Comparison of ENCODE assay signal across 8 cellular contexts in genomic region chr16:48353565-48354163, GRCh38. TPM values are rescaled to one million over a fixed set of nuclear protein-coding genes. Genes with fewer than 3 reads are reported as not detected.
DNase-seq lines count a peak whose midpoint lies in the region; ATAC-seq and TF ChIP-seq lines count a peak whose summit lies in the region.

No MANE protein-coding gene starts in this region.

- no peaks in the 10 kb centered on the region for H3K27me3 Mint-ChIP-seq in CD4-positive, alpha-beta T cell
- no peaks in the 10 kb centered on the region for H3K27me3 Mint-ChIP-seq in activated T-cell treated with anti-CD3 and anti-CD28 coated beads, Interleukin-2, amount 50 U/mL, for 4 hours (ENCODE audit: low read depth)

- TF ChIP-seq POLR2A in Peyer's patch (IDR thresholded peaks at IDR 0.05) = no peak
- TF ChIP-seq POLR2A in transverse colon (IDR thresholded peaks at IDR 0.05) = no peak

- DNase-seq in CD4-positive, alpha-beta T cell = peak; percentile 47 to 64 (median 56)
- peak; percentile 61 for DNase-seq in HT1080 (ENCODE audit: low read depth)
- DNase-seq in Peyer's patch = peak in 2 of 3 donors; percentile 62 to 85
- peak; percentile 60 for DNase-seq in activated T-cell treated with anti-CD3 and anti-CD28 coated beads, Interleukin-2, amount 50 U/mL, for 4 hours
- DNase-seq in fibroblast of mammary gland (ENCODE audit: low read depth) = peak; percentile 78
- DNase-seq in omental fat pad (ENCODE audit: low spot score) = no peak
- peak; percentile 66 for DNase-seq in transverse colon

- no peak overlapping the region for H3K27ac ChIP-seq in CD4-positive, alpha-beta T cell (ENCODE audit: low read depth, low read length)
- H3K27ac ChIP-seq in Peyer's patch (no peak overlapping the region), transverse colon (peak overlapping the region in 1 of 4 donors; percentile 27)

- POLR2A ChIA-PET in CD4-positive, alpha-beta T cell (lab: Charles Lee) = interaction anchor here (0.9 to 5.3 kb wide), 7 partner anchors 12 to 276 kb away, joined by 3 to 26 read pairs (median 6); partner anchors contain the start of gene SIAH1

- no peaks in the 10 kb centered on the region for H3K27me3 ChIP-seq in CD4-positive, alpha-beta T cell (ENCODE audit: control insufficient read depth, insufficient read depth, low read length)
- no peaks in the 10 kb centered on the region for H3K27me3 ChIP-seq in Peyer's patch
- no peaks in the 10 kb centered on the region for H3K27me3 ChIP-seq in transverse colon

- no peak overlapping the region for H3K4me3 Mint-ChIP-seq in CD4-positive, alpha-beta T cell
- H3K4me3 Mint-ChIP-seq in activated T-cell treated with anti-CD3 and anti-CD28 coated beads, Interleukin-2, amount 50 U/mL, for 4 hours = no peak overlapping the region

- WGBS in transverse colon (ENCODE audit: low coverage in 1 of 2), 2 donors = 19 to 26% methylated on average over 7 of the region's 7 CpGs

- no peaks in the 10 kb centered on the region for H3K9me3 Mint-ChIP-seq in CD4-positive, alpha-beta T cell
- H3K9me3 Mint-ChIP-seq in activated T-cell treated with anti-CD3 and anti-CD28 coated beads, Interleukin-2, amount 50 U/mL, for 4 hours = no peaks in the 10 kb centered on the region

- CTCF ChIA-PET in CD4-positive, alpha-beta T cell (lab: Charles Lee) = interaction anchor here (0.7 to 6.2 kb wide), 10 partner anchors 11 to 277 kb away, joined by 3 to 42 read pairs (median 6); no protein-coding TSS in a partner anchor

- in situ Hi-C loops in transverse colon (cut with MboI; ENCODE audit: low pct_ligation_motif_present in 1 of 4, low pct_unique_long_range_greater_than_20kb in 1 of 4, low sequenced_read_pairs in 3 of 4) = loop anchor here in 3 of 4 donors (10.0 to 25.0 kb wide), 4 partner anchors 159 to 271 kb away; no protein-coding TSS in a partner anchor

- peak overlapping the region; percentile 67 for H3K27ac Mint-ChIP-seq in CD4-positive, alpha-beta T cell

- TF ChIP-seq EP300 in transverse colon (IDR thresholded peaks at IDR 0.05; ENCODE audit: low read depth) = no peak

- peaks cover 73% of the 10 kb centered on the region for H3K36me3 Mint-ChIP-seq in CD4-positive, alpha-beta T cell (ENCODE audit: low read depth)
- peaks cover 20% of the 10 kb centered on the region for H3K36me3 Mint-ChIP-seq in activated T-cell treated with anti-CD3 and anti-CD28 coated beads, Interleukin-2, amount 50 U/mL, for 4 hours (ENCODE audit: insufficient read depth)

- TF ChIP-seq CTCF in CD4-positive, alpha-beta T cell (IDR thresholded peaks at IDR 0.05) = peak; percentile 85
- TF ChIP-seq CTCF in Peyer's patch (IDR thresholded peaks at IDR 0.05) (peak; percentile 70 to 98 (median 92)), fibroblast of mammary gland (conservative IDR thresholded peaks at IDR 0.05; ENCODE audit: control insufficient read depth, insufficient read depth, low read depth, low read length) (peak; percentile 98), omental fat pad (IDR thresholded peaks at IDR 0.05) (peak in 1 of 3 donors; percentile 64), transverse colon (IDR thresholded peaks at IDR 0.05) (peak; percentile 83 to 97 (median 91))

- H3K4me1 ChIP-seq in Peyer's patch (no peaks in the 10 kb centered on the region), transverse colon (no peaks in the 10 kb centered on the region)

- peaks cover 12% of the 10 kb centered on the region for H3K4me1 Mint-ChIP-seq in CD4-positive, alpha-beta T cell (ENCODE audit: low read depth)
- H3K4me1 Mint-ChIP-seq in activated T-cell treated with anti-CD3 and anti-CD28 coated beads, Interleukin-2, amount 50 U/mL, for 4 hours (ENCODE audit: low read depth) = peaks cover 10% of the 10 kb centered on the region

- peak; percentile 98 for ATAC-seq in CD4-positive, alpha-beta T cell (ENCODE audit: poor library complexity)
- ATAC-seq in GM19395 (IDR thresholded peaks at IDR 0.05; ENCODE audit: unreplicated experiment) (peak; percentile 85), omental fat pad (ENCODE audit: low FRiP score) (peak; percentile 77)
- ATAC-seq in activated T-cell treated with anti-CD3 and anti-CD28 coated beads, Interleukin-2, amount 50 U/mL, for 4 hours = peak; percentile 82 to 87

- H3K9me3 ChIP-seq in CD4-positive, alpha-beta T cell (ENCODE audit: control insufficient read depth, low read length) = no peaks in the 10 kb centered on the region
- H3K9me3 ChIP-seq in Peyer's patch (no peaks in the 10 kb centered on the region), transverse colon (no peaks in the 10 kb centered on the region)

- H3K4me3 ChIP-seq in Peyer's patch = no peak overlapping the region
- no peak overlapping the region for H3K4me3 ChIP-seq in fibroblast of mammary gland (ENCODE audit: control insufficient read depth, low read depth, low read length)
- H3K4me3 ChIP-seq in transverse colon = no peak overlapping the region

- peaks cover 0 to 54% (median 0%) of the 10 kb centered on the region in 3 donors for H3K36me3 ChIP-seq in Peyer's patch
- peaks cover 0 to 18% (median 8%) of the 10 kb centered on the region in 4 donors for H3K36me3 ChIP-seq in transverse colon

- intact Hi-C loops in CD4-positive, alpha-beta T cell (cut with DNase I, micrococcal nuclease) = loop anchor here (1.0 to 5.0 kb wide), 6 partner anchors 13 to 277 kb away; no protein-coding TSS in a partner anchor
- intact Hi-C loops in transverse colon (cut with DNase I; ENCODE audit: low total_unique reads) = loop anchor here (5.0 kb wide), 1 partner anchor 269 kb away; no protein-coding TSS in a partner anchor

RNA-seq across cellular contexts. Expression of gene SIAH1, which starts 31.5 kb away (rescaled TPM):
- 10 to 100 TPM; 40.9 to 43.0 TPM for total RNA-seq in CD4-positive, alpha-beta T cell
- 15.5 and 16.3 TPM in 2 replicates for total RNA-seq in HT1080 (2014; rRNA removed; shearing (Covaris generic))
- polyA plus RNA-seq in HT1080 (2015; cell fraction: cytosol; rRNA removed) = 19.1 and 19.6 TPM in 2 replicates
- polyA plus RNA-seq in HT1080 (2015; cell fraction: nucleus; rRNA removed) = 12.1 and 13.2 TPM in 2 replicates
- total RNA-seq in Peyer's patch = 10 to 100 TPM; 27.7 to 35.3 (median 31.4) TPM
- total RNA-seq in activated T-cell treated with anti-CD3 and anti-CD28 coated beads, Interleukin-2, amount 50 U/mL, for 4 hours = 10 to 100 TPM in 2 of 3 donors, 1 to 10 TPM in 1; 10.0 to 12.2 (median 10.4) TPM
- 10 to 100 TPM; 30.7 to 42.7 (median 39.6) TPM for total RNA-seq in omental fat pad
- 10 to 100 TPM; 15.1 to 45.9 (median 27.8) TPM for total RNA-seq in transverse colon
